ENCODE assay signal across 12 cellular contexts in the genomic region with DNA sequence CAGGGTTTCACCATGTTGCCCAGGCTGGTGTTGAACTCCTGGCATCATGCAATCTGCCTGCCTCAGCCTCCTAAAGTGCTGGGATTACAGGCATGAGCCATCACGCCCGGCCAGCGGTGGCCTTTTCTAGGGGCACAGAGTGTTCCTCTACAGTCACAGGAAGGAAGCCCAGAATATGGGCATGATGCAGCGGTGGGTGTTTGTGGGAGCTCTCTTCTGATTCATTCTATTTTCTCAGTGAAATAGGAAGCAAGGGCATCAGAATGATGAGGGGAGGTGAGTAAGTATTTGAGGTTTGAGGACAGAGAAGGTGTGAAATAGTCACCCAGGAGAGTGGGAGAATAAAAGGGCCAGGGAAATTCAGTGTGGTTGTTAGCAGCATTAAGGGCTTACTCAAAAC.
A peak's percentile ranks its signal among the peaks of the same experiment; 100 is the strongest.
DNase-seq lines count a peak whose midpoint lies in the region; ATAC-seq and TF ChIP-seq lines count a peak whose summit lies in the region.
"Had no signal": no experiment of that assay in that cellular context is flagged by ENCODE, and none has a peak within 500 bp of the region (broad histone marks: within the 10 kb centered on the region; RNA-seq: fewer than 3 reads in every experiment).

No MANE protein-coding gene starts in this region.

- no peak overlapping the region for H3K27ac ChIP-seq in CD8-positive, alpha-beta T cell (ENCODE audit: low read depth, low read length)
- H3K27ac ChIP-seq in mammary epithelial cell (ENCODE audit: insufficient read depth, low read depth, low read length) (peak overlapping the region; percentile 83), SJCRH30 (no peak overlapping the region)

- H3K4me1 ChIP-seq in CD8-positive, alpha-beta T cell (ENCODE audit: insufficient read depth, low read length) = no peaks in the 10 kb centered on the region
- H3K4me1 ChIP-seq in mammary epithelial cell (ENCODE audit: insufficient read depth, low read length) = peaks cover 51% of the 10 kb centered on the region
- peaks cover 7% of the 10 kb centered on the region for H3K4me1 ChIP-seq in SJCRH30

- H3K9me3 Mint-ChIP-seq in CD8-positive, alpha-beta T cell = peaks cover 6% of the 10 kb centered on the region

- no peaks in the 10 kb centered on the region for H3K4me1 Mint-ChIP-seq in CD8-positive, alpha-beta T cell (ENCODE audit: low read depth)

- no peak overlapping the region for H3K27ac Mint-ChIP-seq in CD8-positive, alpha-beta T cell
- H3K27ac Mint-ChIP-seq: IgD-negative memory B cell had no signal

- POLR2A ChIA-PET in CD8-positive, alpha-beta T cell (lab: Charles Lee) = interaction anchor here (0.6 kb wide), 1 partner anchor 26 kb away, joined by 3 read pairs; no protein-coding TSS in a partner anchor

- dilution Hi-C loops in mammary epithelial cell (cut with HindIII; ENCODE audit: low sequenced_read_pairs) = no loop called here

- H3K79me2 ChIP-seq in mammary epithelial cell (ENCODE audit: insufficient read depth, low read length) = no peaks in the 10 kb centered on the region

- TF ChIP-seq CTCF in CD8-positive, alpha-beta T cell (IDR thresholded peaks at IDR 0.05) = no peak
- TF ChIP-seq CTCF in mammary epithelial cell (conservative IDR thresholded peaks at IDR 0.05 in 1 of 2, IDR thresholded peaks at IDR 0.05 in 1 of 2; ENCODE audit: extremely low read depth in 1 of 2, insufficient read depth in 1 of 2, low read depth in 1 of 2, low read length in 2 of 2) = no peak

- no peak overlapping the region for H3K4me3 Mint-ChIP-seq in CD8-positive, alpha-beta T cell
- H3K4me3 Mint-ChIP-seq: IgD-negative memory B cell had no signal

- CTCF ChIA-PET in CD8-positive, alpha-beta T cell (lab: Charles Lee) = interaction anchor here (0.7 to 1.0 kb wide), 2 partner anchors 12 to 258 kb away, joined by 3 read pairs; no protein-coding TSS in a partner anchor
- CTCF ChIA-PET in mammary epithelial cell (lab: Charles Lee; ENCODE audit: low non-redundant PET) = no interaction called here

- no peaks in the 10 kb centered on the region for H3K27me3 ChIP-seq in CD8-positive, alpha-beta T cell (ENCODE audit: insufficient read depth, low read length)
- H3K27me3 ChIP-seq in mammary epithelial cell (ENCODE audit: insufficient read depth, low read length) (no peaks in the 10 kb centered on the region), SJCRH30 (no peaks in the 10 kb centered on the region)

- no peak overlapping the region for H3K4me2 ChIP-seq in mammary epithelial cell (ENCODE audit: insufficient read depth, low read depth, low read length)

- no peaks in the 10 kb centered on the region for H3K27me3 Mint-ChIP-seq in CD8-positive, alpha-beta T cell (ENCODE audit: low read depth)

- DNase-seq in CD8-positive, alpha-beta T cell = peak in 4 of 7 experiments; percentile 28 to 52 (median 34)
- peak; percentile 84 for DNase-seq in activated CD8-positive, alpha-beta memory T cell treated with anti-CD3 and anti-CD28 coated beads for 24 hours
- DNase-seq in mammary epithelial cell = peak; percentile 95
- DNase-seq in stimulated activated CD4-positive, alpha-beta T cell treated with anti-CD3 and anti-CD28 coated beads, Interleukin-1b, Interleukin-23, amount 100 ng/mL, for 48 hours = peak; percentile 77
- no peak for DNase-seq in NCI-H446 treated with DMSO at 0.1 percent for 48 hours (lab: John Stamatoyannopoulos, UW)
- DNase-seq in SJCRH30 = no peak
- DNase-seq: DMS79 treated with DMSO at 0.1 percent for 48 hours, mesenchymal stem cell, NCI-H226 had no signal

- no peaks in the 10 kb centered on the region for H3K9me3 ChIP-seq in CD8-positive, alpha-beta T cell (ENCODE audit: low read length)
- H3K9me3 ChIP-seq in mammary epithelial cell (replicated peaks; ENCODE audit: insufficient read depth, low read length) (no peaks in the 10 kb centered on the region), SJCRH30 (replicated peaks) (peaks cover 11% of the 10 kb centered on the region; the same call in 1 of the 2 replicates)

- no peak overlapping the region for H2AFZ ChIP-seq in mammary epithelial cell (ENCODE audit: low read depth, low read length)

- H3K9ac ChIP-seq in mammary epithelial cell (ENCODE audit: insufficient read depth, low read length) = peak overlapping the region; percentile 30

- H3K4me3 ChIP-seq in CD8-positive, alpha-beta T cell (ENCODE audit: low read depth, low read length) = no peak overlapping the region
- H3K4me3 ChIP-seq in mammary epithelial cell (replicated peaks in 1 of 3; ENCODE audit: insufficient read depth in 1 of 3, low read depth in 2 of 3, low read length in 3 of 3) (no peak overlapping the region), SJCRH30 (no peak overlapping the region)

- no peaks in the 10 kb centered on the region for H4K20me1 ChIP-seq in mammary epithelial cell (ENCODE audit: insufficient read depth, low read length)

- ATAC-seq in CD8-positive, alpha-beta T cell = peak; percentile 89
- ATAC-seq in HG03457 (IDR thresholded peaks at IDR 0.05; ENCODE audit: unreplicated experiment) = no peak
- no peak for ATAC-seq in GM19351 (IDR thresholded peaks at IDR 0.05; ENCODE audit: unreplicated experiment)

- intact Hi-C loops in CD8-positive, alpha-beta T cell (cut with DNase I, micrococcal nuclease) = loop anchor here in 1 of 2 experiments (5.0 to 10.0 kb wide), 2 partner anchors 44 to 106 kb away; no protein-coding TSS in a partner anchor
- intact Hi-C loops in mammary epithelial cell (cut with micrococcal nuclease) = loop anchor here (10.0 kb wide), 1 partner anchor 256 kb away; a partner anchor contains a TSS

- WGBS in mammary epithelial cell (ENCODE audit: low coverage, missing lambda C conversion rate) = 0% methylated on average over 4 of the region's 4 CpGs

- no peaks in the 10 kb centered on the region for H3K36me3 ChIP-seq in CD8-positive, alpha-beta T cell (ENCODE audit: insufficient read depth, low read length)
- H3K36me3 ChIP-seq in mammary epithelial cell (ENCODE audit: insufficient read depth, low read length) (no peaks in the 10 kb centered on the region), SJCRH30 (no peaks in the 10 kb centered on the region)

- no TSS peak for BruUV-seq in mammary epithelial cell (replicated peaks; lab: Mats Ljungman, UMichigan)

- in situ Hi-C loops in mammary epithelial cell (cut with MboI; ENCODE audit: low sequenced_read_pairs in 2 of 2) = no loop called here

- H3K36me3 Mint-ChIP-seq in CD8-positive, alpha-beta T cell = peaks cover 15% of the 10 kb centered on the region

Comparison
In these comparisons a context has a peak if more than half of its experiments do, and no peak if none do; other contexts are left out.
1. DNase-seq: peak in CD8-positive, alpha-beta T cell (4 of 7), activated CD8-positive, alpha-beta memory T cell treated with anti-CD3 and anti-CD28 coated beads for 24 hours (single experiment), mammary epithelial cell (single experiment) and stimulated activated CD4-positive, alpha-beta T cell treated with anti-CD3 and anti-CD28 coated beads, Interleukin-1b, Interleukin-23, amount 100 ng/mL, for 48 hours (single experiment); none in NCI-H446 treated with DMSO at 0.1 percent for 48 hours (single experiment) and SJCRH30 (0 of 2).